ENCODE assay signal across 10 cellular contexts in genomic region chr5:150641006-150641570, GRCh38. TPM values are rescaled to one million over a fixed set of nuclear protein-coding genes. Genes with fewer than 3 reads are reported as not detected.
A peak's percentile ranks its signal among the peaks of the same experiment; 100 is the strongest.
DNase-seq lines count a peak whose midpoint lies in the region; ATAC-seq and TF ChIP-seq lines count a peak whose summit lies in the region.
"Had no signal": no experiment of that assay in that cellular context is flagged by ENCODE, and none has a peak within 500 bp of the region (broad histone marks: within the 10 kb centered on the region; RNA-seq: fewer than 3 reads in every experiment).

No MANE protein-coding gene starts in this region.

- 51 to 63% methylated on average over 4 to 6 of the region's 9 CpGs for WGBS in mesodermal cell (ENCODE audit: insufficient coverage in 2 of 2), 2 experiments
- 51% methylated on average over 9 of the region's 9 CpGs for WGBS in urinary bladder

- ATAC-seq in HG02884 (IDR thresholded peaks at IDR 0.05; ENCODE audit: unreplicated experiment), result no peak

- no peak overlapping the region for H3K4me3 ChIP-seq in epithelial cell of esophagus (ENCODE audit: low read length)
- H3K4me3 ChIP-seq in mesodermal cell (ENCODE audit: extremely low read depth, insufficient read depth, low read length, poor library complexity, severe bottlenecking), result peak overlapping the region; percentile 41
- H3K4me3 ChIP-seq in urinary bladder (ENCODE audit: low read depth, low read length), result no peak overlapping the region

- DNase-seq in NCI-H460 (ENCODE audit: extremely low read depth, low read depth), result peak; percentile 72
- DNase-seq in epithelial cell of esophagus (ENCODE audit: low read depth), result peak; percentile 54
- DNase-seq in DMS114 treated with DMSO at 0.1 percent for 48 hours (lab: John Stamatoyannopoulos, UW; ENCODE audit: unreplicated experiment), result no peak
- no peak for DNase-seq in NOMO-1 (lab: John Stamatoyannopoulos, UW; ENCODE audit: unreplicated experiment in 2 of 2)
- DNase-seq in mesenteric fat pad (ENCODE audit: low spot score), result no peak
- DNase-seq: activated naive CD4-positive, alpha-beta T cell treated with Interleukin-2 at 50 U/mL for 16 hours; SHP77 had no signal

- TF ChIP-seq CTCF in epithelial cell of esophagus (IDR thresholded peaks at IDR 0.05; ENCODE audit: insufficient read depth, low read depth, low read length, missing control alignments), result no peak

- H3K36me3 ChIP-seq in mesodermal cell (ENCODE audit: control insufficient read depth, insufficient read depth, low read length) (no peaks in the 10 kb centered on the region), urinary bladder (ENCODE audit: insufficient read depth) (no peaks in the 10 kb centered on the region)

- H3K27ac ChIP-seq in mesodermal cell (ENCODE audit: low read depth, low read length, severe bottlenecking) (peak overlapping the region; percentile 88), urinary bladder (ENCODE audit: low read depth) (peak overlapping the region; percentile 87)

- peaks cover 77% of the 10 kb centered on the region for H3K4me1 ChIP-seq in mesodermal cell (ENCODE audit: control insufficient read depth, insufficient read depth, low read length, poor library complexity, severe bottlenecking)
- peaks cover 5% of the 10 kb centered on the region for H3K4me1 ChIP-seq in urinary bladder (ENCODE audit: insufficient read depth)

- no peaks in the 10 kb centered on the region for H3K9me3 ChIP-seq in mesodermal cell (ENCODE audit: control insufficient read depth, low read length)

RNA-seq across cellular contexts. Expression of gene SYNPO, which starts 0.6 kb away (rescaled TPM):
- 11.0 and 11.3 TPM in 2 replicates for total RNA-seq in NCI-H460 (2014; rRNA removed; shearing (Covaris generic))
- polyA plus RNA-seq in NCI-H460 (2014; cell fraction: nucleus; rRNA removed), result 7.7 and 8.8 TPM in 2 replicates
- polyA plus RNA-seq in mesodermal cell (2013, experiment 1 of 2), result 21.2 TPM
- 23.4 TPM for polyA plus RNA-seq in mesodermal cell (2013, experiment 2 of 2)
- 6.8 TPM for total RNA-seq in urinary bladder
- polyA plus RNA-seq in urinary bladder, result 47.2 TPM
- 174 TPM for total RNA-seq in mesenteric fat pad

RNA-seq across cellular contexts. Expression of gene MYOZ3, which starts 20.0 kb away (rescaled TPM):
- not detected in 2 replicates for total RNA-seq in NCI-H460 (2014; rRNA removed; shearing (Covaris generic))
- polyA plus RNA-seq in NCI-H460 (2014; cell fraction: nucleus; rRNA removed), result not detected in 2 replicates
- 11.8 TPM for polyA plus RNA-seq in mesodermal cell (2013, experiment 1 of 2)
- polyA plus RNA-seq in mesodermal cell (2013, experiment 2 of 2), result 10.2 TPM
- total RNA-seq in urinary bladder (3.2 TPM), mesenteric fat pad (0.42 TPM)
- 1.5 TPM for polyA plus RNA-seq in urinary bladder

RNA-seq across cellular contexts. Expression of gene RBM22, which starts 59.8 kb away (rescaled TPM):
- total RNA-seq in NCI-H460 (2014; rRNA removed; shearing (Covaris generic)), result 47.1 and 53.6 TPM in 2 replicates
- 39.5 and 44.4 TPM in 2 replicates for polyA plus RNA-seq in NCI-H460 (2014; cell fraction: nucleus; rRNA removed)
- polyA plus RNA-seq in mesodermal cell (2013, experiment 1 of 2), result 57.0 TPM
- polyA plus RNA-seq in mesodermal cell (2013, experiment 2 of 2), result 55.9 TPM
- total RNA-seq in urinary bladder (31.1 TPM), mesenteric fat pad (44.1 TPM)
- 28.3 TPM for polyA plus RNA-seq in urinary bladder

Comparison
In these comparisons a context has a peak if more than half of its experiments do, and no peak if none do; other contexts are left out.
1. DNase-seq: peak in NCI-H460 (single experiment) and epithelial cell of esophagus (single experiment); none in DMS114 treated with DMSO at 0.1 percent for 48 hours (single experiment), NOMO-1 (0 of 2) and mesenteric fat pad (single experiment).
2. RNA of gene SYNPO, which starts 0.6 kb away (total RNA-seq): 174 TPM in mesenteric fat pad (single experiment); 11.0 to 11.3 TPM in NCI-H460 and 6.8 TPM in urinary bladder (single experiment); every median in the first group is over 10 times any median in the second.